ENCODE assay signal across 10 cellular contexts in genomic region chr10:75283150-75284096, GRCh38. TPM values are rescaled to one million over a fixed set of nuclear protein-coding genes. Genes with fewer than 3 reads are reported as not detected.
DNase-seq lines count a peak whose midpoint lies in the region; ATAC-seq and TF ChIP-seq lines count a peak whose summit lies in the region.
"Had no signal": no experiment of that assay in that cellular context is flagged by ENCODE, and none has a peak within 500 bp of the region (broad histone marks: within the 10 kb centered on the region; RNA-seq: fewer than 3 reads in every experiment).

No MANE protein-coding gene starts in this region.

- H3K4me1 ChIP-seq in HEK293 (ENCODE audit: control insufficient read depth, insufficient read depth, low read length) (no peaks in the 10 kb centered on the region; the same call in none of the 2 replicates), right atrium auricular region (peaks cover 0 to 17% of the 10 kb centered on the region in 2 donors), prostate gland (replicated peaks) (no peaks in the 10 kb centered on the region)

- H3K27me3 Mint-ChIP-seq in WTC11 (ENCODE audit: low read depth), result peaks cover 50% of the 10 kb centered on the region
- H3K27me3 Mint-ChIP-seq in activated CD4-positive, alpha-beta T cell treated with anti-CD3 and anti-CD28 coated beads, Interleukin-2, amount 10 ng/mL, durations not matched to agents 7 days and 5 days, result peaks cover 13% of the 10 kb centered on the region

- no peaks in the 10 kb centered on the region for H3K36me3 Mint-ChIP-seq in WTC11
- no peaks in the 10 kb centered on the region for H3K36me3 Mint-ChIP-seq in activated CD4-positive, alpha-beta T cell treated with anti-CD3 and anti-CD28 coated beads, Interleukin-2, amount 10 ng/mL, durations not matched to agents 7 days and 5 days (ENCODE audit: low read depth)
- H3K36me3 Mint-ChIP-seq: memory B cell had no signal

- POLR2A ChIA-PET in HEK293 (lab: Yijun Ruan, JAX), result interaction anchor here (0.5 to 1.5 kb wide), 3 partner anchors 11 to 228 kb away, joined by 3 to 6 read pairs (median 3); no protein-coding TSS in a partner anchor
- POLR2A ChIA-PET in WTC11 (lab: Charles Lee), result no interaction called here
- POLR2A ChIA-PET in activated CD4-positive, alpha-beta T cell treated with anti-CD3 and anti-CD28 coated beads, Interleukin-2, amount 10 ng/mL, durations not matched to agents 7 days and 5 days (lab: Charles Lee), result no interaction called here

- intact Hi-C loops in prostate gland (cut with DNase I), result no loop called here

- peak overlapping the region; percentile 74 for H3K4me3 Mint-ChIP-seq in WTC11
- no peak overlapping the region for H3K4me3 Mint-ChIP-seq in activated CD4-positive, alpha-beta T cell treated with anti-CD3 and anti-CD28 coated beads, Interleukin-2, amount 10 ng/mL, durations not matched to agents 7 days and 5 days
- H3K4me3 Mint-ChIP-seq: memory B cell; stimulated activated naive CD8-positive, alpha-beta T cell treated with anti-CD3 and anti-CD28 coated beads, Interleukin-15, amount 100 ng/mL, for 72 hours had no signal

- peaks cover 11% of the 10 kb centered on the region for H3K9me3 Mint-ChIP-seq in WTC11
- H3K9me3 Mint-ChIP-seq in activated CD4-positive, alpha-beta T cell treated with anti-CD3 and anti-CD28 coated beads, Interleukin-2, amount 10 ng/mL, durations not matched to agents 7 days and 5 days, result no peaks in the 10 kb centered on the region
- H3K9me3 Mint-ChIP-seq: memory B cell; stimulated activated naive CD8-positive, alpha-beta T cell treated with anti-CD3 and anti-CD28 coated beads, Interleukin-15, amount 100 ng/mL, for 72 hours had no signal

- WGBS in prostate gland, result 26% methylated on average over 21 of the region's 21 CpGs

- CTCF ChIA-PET in HEK293 (lab: Yijun Ruan, JAX), result interaction anchor here (0.7 to 1.8 kb wide), 3 partner anchors 11 to 71 kb away, joined by 3 to 7 read pairs (median 4); no protein-coding TSS in a partner anchor
- CTCF ChIA-PET in WTC11 (lab: Charles Lee), result interaction anchor here (0.6 to 2.2 kb wide), 7 partner anchors 11 to 517 kb away, joined by 3 to 10 read pairs (median 3); partner anchors contain the start of gene COMTD1
- CTCF ChIA-PET in activated CD4-positive, alpha-beta T cell treated with anti-CD3 and anti-CD28 coated beads, Interleukin-2, amount 10 ng/mL, durations not matched to agents 7 days and 5 days (lab: Charles Lee), result interaction anchor here (1.6 kb wide), 1 partner anchor 9 kb away, joined by 3 read pairs; no protein-coding TSS in a partner anchor

- H3K27me3 ChIP-seq in right atrium auricular region, result no peaks in the 10 kb centered on the region
- H3K27me3 ChIP-seq in prostate gland (replicated peaks; ENCODE audit: insufficient read depth), result no peaks in the 10 kb centered on the region

- H3K27ac ChIP-seq in HEK293 (ENCODE audit: extremely low read depth, low read depth, low read length) (peak overlapping the region; percentile 46), right atrium auricular region (peak overlapping the region; percentile 71 to 83), prostate gland (peak overlapping the region; percentile 52 to 55)

- ATAC-seq in WTC11, result peak; percentile 89
- ATAC-seq in HG03159 (IDR thresholded peaks at IDR 0.05; ENCODE audit: unreplicated experiment), result no peak
- ATAC-seq: stimulated activated naive CD8-positive, alpha-beta T cell treated with anti-CD3 and anti-CD28 coated beads, Interleukin-15, amount 100 ng/mL, for 72 hours had no signal

- H3K27ac Mint-ChIP-seq in WTC11, result no peak overlapping the region
- H3K27ac Mint-ChIP-seq in activated CD4-positive, alpha-beta T cell treated with anti-CD3 and anti-CD28 coated beads, Interleukin-2, amount 10 ng/mL, durations not matched to agents 7 days and 5 days, result no peak overlapping the region
- H3K27ac Mint-ChIP-seq: memory B cell; stimulated activated naive CD8-positive, alpha-beta T cell treated with anti-CD3 and anti-CD28 coated beads, Interleukin-15, amount 100 ng/mL, for 72 hours had no signal

- no peak for TF ChIP-seq POLR2A in prostate gland (IDR thresholded peaks at IDR 0.05)

- H3K4me3 ChIP-seq in HEK293 (ENCODE audit: low read depth, low read length) (no peak overlapping the region), right atrium auricular region (peak overlapping the region in 1 of 2 donors; percentile 34), prostate gland (no peak overlapping the region)

- no peaks in the 10 kb centered on the region for H3K36me3 ChIP-seq in HEK293 (ENCODE audit: control insufficient read depth in 2 of 2, insufficient read depth in 1 of 2, low read length in 2 of 2)
- H3K36me3 ChIP-seq in right atrium auricular region, result no peaks in the 10 kb centered on the region
- no peaks in the 10 kb centered on the region for H3K36me3 ChIP-seq in prostate gland

- H3K4me1 Mint-ChIP-seq in WTC11, result peaks cover 14% of the 10 kb centered on the region
- H3K4me1 Mint-ChIP-seq in activated CD4-positive, alpha-beta T cell treated with anti-CD3 and anti-CD28 coated beads, Interleukin-2, amount 10 ng/mL, durations not matched to agents 7 days and 5 days, result no peaks in the 10 kb centered on the region
- H3K4me1 Mint-ChIP-seq: memory B cell; stimulated activated naive CD8-positive, alpha-beta T cell treated with anti-CD3 and anti-CD28 coated beads, Interleukin-15, amount 100 ng/mL, for 72 hours had no signal

- DNase-seq in WTC11 (ENCODE audit: low spot score) (peak; percentile 24), right atrium auricular region (ENCODE audit: low spot score) (peak; percentile 59), prostate gland (ENCODE audit: low spot score) (peak; percentile 54), cortex of kidney (lab: John Stamatoyannopoulos, UW) (no peak), GDM1 (lab: John Stamatoyannopoulos, UW) (no peak)
- no peak for DNase-seq in activated CD4-positive, alpha-beta T cell treated with anti-CD3 and anti-CD28 coated beads, Interleukin-2, amount 10 ng/mL, durations not matched to agents 7 days and 5 days
- DNase-seq: stimulated activated naive CD8-positive, alpha-beta T cell treated with anti-CD3 and anti-CD28 coated beads, Interleukin-15, amount 100 ng/mL, for 72 hours had no signal

- no peaks in the 10 kb centered on the region for H3K9me3 ChIP-seq in HEK293 (ENCODE audit: control insufficient read depth, insufficient read depth, low read depth, low read length)
- H3K9me3 ChIP-seq in right atrium auricular region, result no peaks in the 10 kb centered on the region
- H3K9me3 ChIP-seq in prostate gland, result no peaks in the 10 kb centered on the region

- no peak for TF ChIP-seq CTCF in HEK293 (tag by site-specific recombination; IDR thresholded peaks at IDR 0.05)
- TF ChIP-seq CTCF in WTC11 (IDR thresholded peaks at IDR 0.05), result no peak
- TF ChIP-seq CTCF in right atrium auricular region (IDR thresholded peaks at IDR 0.05), result no peak
- TF ChIP-seq CTCF in prostate gland (IDR thresholded peaks at IDR 0.05), result peak in 1 of 4 experiments; percentile 2

TF ChIP-seq in HEK293, 187 proteins besides CTCF, POLR2A, EP300 and RAD21 (continues in another document):
- TF ChIP-seq BCL11A (tag by site-specific recombination; IDR thresholded peaks at IDR 0.05; ENCODE audit: low read depth) (0 out of 2 replicates have a peak, but pooled peaks have one; percentile 24), OSR2 (tag by site-specific recombination; IDR thresholded peaks at IDR 0.05) (peak; percentile 82), ZNF488 (tag by site-specific recombination; IDR thresholded peaks at IDR 0.05) (no peak), ZBTB20 (tag by site-specific recombination; IDR thresholded peaks at IDR 0.05) (no peak), FEZF1 (tag by site-specific recombination; IDR thresholded peaks at IDR 0.05) (peak; percentile 92), GLI4 (tag by site-specific recombination; IDR thresholded peaks at IDR 0.05) (no peak)

TF ChIP-seq in WTC11, 78 proteins besides CTCF, POLR2A, EP300 and RAD21:
- TF ChIP-seq OVOL2 (CRISPR knock-in tag; IDR thresholded peaks at IDR 0.05; ENCODE audit: borderline replicate concordance) (no peak), SP1 (CRISPR knock-in tag; conservative IDR thresholded peaks at IDR 0.05) (peak; percentile 44; the same call in 1 of the 2 replicates)

RNA-seq across cellular contexts. Expression of gene COMTD1, which starts 47.7 kb away (rescaled TPM):
- 46.3 to 49.5 TPM (median 47.8 TPM) in 3 replicates for total RNA-seq in WTC11 (2021)
- 10 to 100 TPM; 44.1 to 52.4 TPM for total RNA-seq in right atrium auricular region
- 10 to 100 TPM; 26.8 to 49.3 TPM for total RNA-seq in prostate gland
- 10 to 100 TPM; 27.3 to 44.7 TPM for total RNA-seq in activated CD4-positive, alpha-beta T cell treated with anti-CD3 and anti-CD28 coated beads, Interleukin-2, amount 10 ng/mL, durations not matched to agents 7 days and 5 days

Comparison
In these comparisons a context has a peak if more than half of its experiments do, and no peak if none do; other contexts are left out.
1. DNase-seq: peak in WTC11 (single experiment), right atrium auricular region (single experiment) and prostate gland (single experiment); none in activated CD4-positive, alpha-beta T cell treated with anti-CD3 and anti-CD28 coated beads, Interleukin-2, amount 10 ng/mL, durations not matched to agents 7 days and 5 days (single experiment), cortex of kidney (single experiment) and GDM1 (single experiment).
2. Peak in every context shown above with its lines, with median percentiles within 50 percentile points of each other: H3K27ac ChIP-seq.